17 cellular contexts compared by ENCODE assay signal in genomic region chr1:36733748-36734147, GRCh38.
A peak's percentile ranks its signal among the peaks of the same experiment; 100 is the strongest.
DNase-seq lines count a peak whose midpoint lies in the region; ATAC-seq and TF ChIP-seq lines count a peak whose summit lies in the region.
"Had no signal": no experiment of that assay in that cellular context is flagged by ENCODE, and none has a peak within 500 bp of the region (broad histone marks: within the 10 kb centered on the region; RNA-seq: fewer than 3 reads in every experiment).

No MANE protein-coding gene starts in this region.

- CTCF ChIA-PET in activated CD4-positive, alpha-beta memory T cell treated with anti-CD3 and anti-CD28 coated beads for 36 hours (lab: Charles Lee) = no interaction called here

- peak; percentile 53 for DNase-seq in coronary artery (ENCODE audit: low spot score)
- DNase-seq in posterior vena cava (ENCODE audit: low spot score) = peak; percentile 26
- no peak for DNase-seq in left cardiac atrium
- no peak for DNase-seq in activated CD4-positive, alpha-beta memory T cell treated with anti-CD3 and anti-CD28 coated beads for 36 hours
- no peak for DNase-seq in SK-N-DZ (ENCODE audit: low spot score)
- DNase-seq: 8988T; CD8-positive, alpha-beta memory T cell; DMS 273 treated with DMSO at 0.1 percent for 48 hours; DMS79 treated with DMSO at 0.1 percent for 48 hours; GF-D8; GM23248; H7; HCEC 1CT had no signal

- H3K4me1 ChIP-seq in BLaER1 treated with 17β-estradiol and CSF1 and Interleukin-3, amounts not matched to agents 10 nM and 100 nM = peaks cover 55 to 86% (median 80%) of the 10 kb centered on the region in 10 experiments
- H3K4me1 ChIP-seq: A549 had no signal

- H4K20me1 ChIP-seq in BLaER1 treated with 17β-estradiol and CSF1 and Interleukin-3, amounts not matched to agents 10 nM and 100 nM = no peaks in the 10 kb centered on the region; a peak in 1 of 22 replicates

- H3K4me3 ChIP-seq in BLaER1 treated with 17β-estradiol and CSF1 and Interleukin-3, amounts not matched to agents 10 nM and 100 nM = no peak overlapping the region
- H3K4me3 ChIP-seq in coronary artery = no peak overlapping the region
- H3K4me3 ChIP-seq: A549, GM23248 had no signal

- intact Hi-C loops in posterior vena cava (cut with DNase I) = no loop called here
- intact Hi-C loops in left cardiac atrium (cut with DNase I) = no loop called here
- intact Hi-C loops in activated CD4-positive, alpha-beta memory T cell treated with anti-CD3 and anti-CD28 coated beads for 36 hours (cut with micrococcal nuclease) = no loop called here

- no peak for ATAC-seq in left cardiac atrium
- ATAC-seq: A549 had no signal

- H3K4me1 Mint-ChIP-seq in activated CD4-positive, alpha-beta memory T cell treated with anti-CD3 and anti-CD28 coated beads for 36 hours (ENCODE audit: low read depth) = no peaks in the 10 kb centered on the region
- H3K4me1 Mint-ChIP-seq: CD14-positive monocyte; CD8-positive, alpha-beta memory T cell had no signal

- 0 out of 22 replicates have a peak, but pooled peaks cover 0 to 1% (median 0%) of the 10 kb centered on the region in 11 experiments for H3K9me3 ChIP-seq in BLaER1 treated with 17β-estradiol and CSF1 and Interleukin-3, amounts not matched to agents 10 nM and 100 nM (replicated peaks in 1 of 11)
- H3K9me3 ChIP-seq: A549 had no signal

- no peak for TF ChIP-seq CTCF in coronary artery (IDR thresholded peaks at IDR 0.05)

- H3K27me3 Mint-ChIP-seq in activated CD4-positive, alpha-beta memory T cell treated with anti-CD3 and anti-CD28 coated beads for 36 hours = peaks cover 43% of the 10 kb centered on the region

- H3K4me2 ChIP-seq in BLaER1 treated with 17β-estradiol and CSF1 and Interleukin-3, amounts not matched to agents 10 nM and 100 nM = peak overlapping the region in 8 of 11 experiments; percentile 70 to 89 (median 80); a peak in 6 of 22 replicates
- H3K4me2 ChIP-seq: A549 had no signal

- no peak overlapping the region for H3K27ac Mint-ChIP-seq in activated CD4-positive, alpha-beta memory T cell treated with anti-CD3 and anti-CD28 coated beads for 36 hours
- H3K27ac Mint-ChIP-seq: CD14-positive monocyte; CD4-positive, alpha-beta T cell; CD8-positive, alpha-beta memory T cell had no signal

- H3K9ac ChIP-seq in BLaER1 treated with 17β-estradiol and CSF1 and Interleukin-3, amounts not matched to agents 10 nM and 100 nM = no peak overlapping the region
- H3K9ac ChIP-seq: GM23248 had no signal

- no peaks in the 10 kb centered on the region for H3K36me3 Mint-ChIP-seq in activated CD4-positive, alpha-beta memory T cell treated with anti-CD3 and anti-CD28 coated beads for 36 hours
- H3K36me3 Mint-ChIP-seq: CD14-positive monocyte; CD8-positive, alpha-beta memory T cell had no signal

- POLR2A ChIA-PET in activated CD4-positive, alpha-beta memory T cell treated with anti-CD3 and anti-CD28 coated beads for 36 hours (lab: Charles Lee) = no interaction called here

- no peak overlapping the region for H3K4me3 Mint-ChIP-seq in activated CD4-positive, alpha-beta memory T cell treated with anti-CD3 and anti-CD28 coated beads for 36 hours
- H3K4me3 Mint-ChIP-seq: CD14-positive monocyte; CD4-positive, alpha-beta T cell; CD8-positive, alpha-beta memory T cell had no signal

- H3K36me3 ChIP-seq in BLaER1 treated with 17β-estradiol and CSF1 and Interleukin-3, amounts not matched to agents 10 nM and 100 nM = no peaks in the 10 kb centered on the region

- peaks cover 0 to 2% (median 0%) of the 10 kb centered on the region in 11 experiments; a peak in 1 of 22 replicates for H3K27me3 ChIP-seq in BLaER1 treated with 17β-estradiol and CSF1 and Interleukin-3, amounts not matched to agents 10 nM and 100 nM

- H3K9me3 Mint-ChIP-seq in activated CD4-positive, alpha-beta memory T cell treated with anti-CD3 and anti-CD28 coated beads for 36 hours = no peaks in the 10 kb centered on the region
- H3K9me3 Mint-ChIP-seq: CD4-positive, alpha-beta T cell; CD8-positive, alpha-beta memory T cell had no signal

- H3K27ac ChIP-seq in BLaER1 treated with 17β-estradiol and CSF1 and Interleukin-3, amounts not matched to agents 10 nM and 100 nM = no peak overlapping the region
- H3K27ac ChIP-seq in coronary artery = no peak overlapping the region
- H3K27ac ChIP-seq: A549, GM23248 had no signal

Comparison
In these comparisons a context has a peak if more than half of its experiments do, and no peak if none do; other contexts are left out.
1. DNase-seq: peak in coronary artery (single experiment) and posterior vena cava (single experiment); none in left cardiac atrium (single experiment), activated CD4-positive, alpha-beta memory T cell treated with anti-CD3 and anti-CD28 coated beads for 36 hours (single experiment) and SK-N-DZ (single experiment).